In the genomic region with DNA sequence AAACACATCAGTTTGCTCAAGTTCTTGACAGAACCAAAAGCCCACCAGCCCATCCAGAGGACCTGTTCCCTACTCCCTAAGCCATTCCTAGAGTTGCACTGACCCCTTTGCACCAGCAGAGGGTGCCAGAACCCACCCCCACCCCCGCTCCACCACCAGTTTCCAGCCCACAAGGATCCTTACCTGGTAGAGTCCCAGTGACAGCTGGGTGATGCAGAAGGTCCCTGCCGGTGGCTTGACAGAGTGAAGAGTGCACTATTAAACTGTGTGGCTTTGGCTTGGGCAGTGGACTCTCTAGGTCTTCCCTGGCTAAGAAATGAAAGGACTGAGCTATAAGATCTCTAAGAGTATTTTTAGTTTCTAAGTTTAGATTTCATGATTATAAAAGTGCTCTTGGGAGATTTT, we compare ENCODE assay signal across 9 cellular contexts.
A peak's percentile ranks its signal among the peaks of the same experiment; 100 is the strongest.
DNase-seq lines count a peak whose midpoint lies in the region; ATAC-seq and TF ChIP-seq lines count a peak whose summit lies in the region.
"Had no signal": no experiment of that assay in that cellular context is flagged by ENCODE, and none has a peak within 500 bp of the region (broad histone marks: within the 10 kb centered on the region; RNA-seq: fewer than 3 reads in every experiment).

No MANE protein-coding gene starts in this region.

- ATAC-seq in GM19395 (IDR thresholded peaks at IDR 0.05; ENCODE audit: unreplicated experiment) = no peak

- H3K36me3 ChIP-seq in left ventricle myocardium inferior = no peaks in the 10 kb centered on the region
- H3K36me3 ChIP-seq in sigmoid colon = no peaks in the 10 kb centered on the region

- TF ChIP-seq POLR2A in sigmoid colon (IDR thresholded peaks at IDR 0.05) = no peak

- peak; percentile 10 for TF ChIP-seq CTCF in GM12801 (IDR thresholded peaks at IDR 0.05; ENCODE audit: extremely low read depth, insufficient read length)
- peak; percentile 98 for TF ChIP-seq CTCF in left ventricle myocardium inferior (IDR thresholded peaks at IDR 0.05; ENCODE audit: borderline replicate concordance)
- peak; percentile 40 to 91 (median 79) for TF ChIP-seq CTCF in sigmoid colon (IDR thresholded peaks at IDR 0.05)

- DNase-seq in M059J (ENCODE audit: low read depth) (peak; percentile 33), SKM-1 treated with dmso at 0.1 percent for 144 hours (lab: John Stamatoyannopoulos, UW; ENCODE audit: unreplicated experiment) (peak; percentile 25), left ventricle myocardium inferior (peak; percentile 42), sigmoid colon (peak; percentile 67), NCI-H226 (no peak)
- peak; percentile 38 for DNase-seq in activated naive CD8-positive, alpha-beta T cell treated with anti-CD3 and anti-CD28 coated beads for 36 hours

- TF ChIP-seq EP300 in sigmoid colon (IDR thresholded peaks at IDR 0.05) = no peak

- H3K4me1 Mint-ChIP-seq in activated naive CD8-positive, alpha-beta T cell treated with anti-CD3 and anti-CD28 coated beads for 36 hours = peaks cover 4% of the 10 kb centered on the region

- no peaks in the 10 kb centered on the region for H3K4me1 ChIP-seq in left ventricle myocardium inferior
- H3K4me1 ChIP-seq in sigmoid colon = peaks cover 0 to 3% (median 0%) of the 10 kb centered on the region in 4 donors

- H3K9me3 Mint-ChIP-seq in activated naive CD8-positive, alpha-beta T cell treated with anti-CD3 and anti-CD28 coated beads for 36 hours = no peaks in the 10 kb centered on the region

- intact Hi-C loops in left ventricle myocardium inferior (cut with micrococcal nuclease) = no loop called here
- intact Hi-C loops in sigmoid colon (cut with DNase I) = loop anchor here (1.0 to 2.0 kb wide), 3 partner anchors 43 to 417 kb away; no protein-coding TSS in a partner anchor

- no peaks in the 10 kb centered on the region for H3K27me3 ChIP-seq in left ventricle myocardium inferior (ENCODE audit: low read depth)
- no peaks in the 10 kb centered on the region for H3K27me3 ChIP-seq in sigmoid colon

- H3K4me3 ChIP-seq in left ventricle myocardium inferior (no peak overlapping the region), sigmoid colon (no peak overlapping the region)

- WGBS in sigmoid colon, 2 donors = 2 to 4% methylated on average over 2 of the region's 2 CpGs

- H3K9me3 ChIP-seq in left ventricle myocardium inferior (replicated peaks) (no peaks in the 10 kb centered on the region), sigmoid colon (no peaks in the 10 kb centered on the region)

- no peaks in the 10 kb centered on the region for H3K36me3 Mint-ChIP-seq in activated naive CD8-positive, alpha-beta T cell treated with anti-CD3 and anti-CD28 coated beads for 36 hours

- no peak overlapping the region for H3K27ac ChIP-seq in left ventricle myocardium inferior (replicated peaks)
- H3K27ac ChIP-seq in sigmoid colon = no peak overlapping the region
- H3K27ac ChIP-seq: epithelial cell of prostate had no signal

- no peak overlapping the region for H3K4me3 Mint-ChIP-seq in activated naive CD8-positive, alpha-beta T cell treated with anti-CD3 and anti-CD28 coated beads for 36 hours

- H3K27ac Mint-ChIP-seq in activated naive CD8-positive, alpha-beta T cell treated with anti-CD3 and anti-CD28 coated beads for 36 hours = no peak overlapping the region

- peaks cover 3% of the 10 kb centered on the region for H3K27me3 Mint-ChIP-seq in activated naive CD8-positive, alpha-beta T cell treated with anti-CD3 and anti-CD28 coated beads for 36 hours

Comparison
In these comparisons a context has a peak if more than half of its experiments do, and no peak if none do; other contexts are left out.
1. CTCF ChIP-seq: peak in every context shown above with its lines; median percentile 98 in left ventricle myocardium inferior; 79 in sigmoid colon; 10 in GM12801.